In the genomic region with DNA sequence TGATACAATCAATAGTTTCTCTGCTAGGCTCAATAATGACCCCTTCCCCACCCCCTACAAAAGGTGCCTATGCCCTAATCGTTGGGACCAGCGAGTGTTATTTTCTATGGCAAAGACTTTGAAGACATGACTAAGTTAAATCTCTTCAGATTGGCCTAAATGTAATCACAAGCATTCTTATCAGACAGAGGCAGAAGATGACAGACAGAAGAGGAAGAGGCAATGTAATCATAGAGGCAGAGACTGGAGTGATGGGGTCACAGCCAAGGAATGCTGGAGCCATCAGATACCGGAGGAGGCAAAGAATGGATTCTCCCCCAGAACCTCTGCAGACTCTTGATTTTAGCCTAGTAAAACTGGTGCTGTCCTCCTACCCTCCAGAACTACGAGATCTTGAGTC, we compare ENCODE assay signal across 3 cellular contexts.
TF ChIP-seq lines count a peak whose summit lies in the region.

No MANE protein-coding gene starts in this region.

TF ChIP-seq in A549, 52 proteins besides CTCF, POLR2A, EP300 and RAD21 (continued from another document):
- TF ChIP-seq E2F6 (IDR thresholded peaks at IDR 0.05; ENCODE audit: borderline replicate concordance, low read depth): no peak
- TF ChIP-seq HEYL (CRISPR knock-in tag; IDR thresholded peaks at IDR 0.05): no peak
- TF ChIP-seq NPAS2 (CRISPR knock-in tag; IDR thresholded peaks at IDR 0.05; ENCODE audit: borderline replicate concordance): no peak
- TF ChIP-seq TFCP2L1 (CRISPR knock-in tag; IDR thresholded peaks at IDR 0.05): no peak
- TF ChIP-seq RNF2 (IDR thresholded peaks at IDR 0.05; ENCODE audit: borderline replicate concordance, low read depth): no peak

TF ChIP-seq in K562, 482 proteins besides CTCF, POLR2A, EP300 and RAD21 (continued from another document):
- no peak for TF ChIP-seq TFAP4 (CRISPR knock-in tag; IDR thresholded peaks at IDR 0.05; ENCODE audit: borderline replicate concordance)
- TF ChIP-seq ZFP36 (IDR thresholded peaks at IDR 0.05; ENCODE audit: low read depth, low read length, partially characterized antibody): no peak
- TF ChIP-seq THRA (IDR thresholded peaks at IDR 0.05): no peak
- TF ChIP-seq MTA3 (IDR thresholded peaks at IDR 0.05; ENCODE audit: borderline replicate concordance): no peak
- no peak for TF ChIP-seq EGR1 (conservative IDR thresholded peaks at IDR 0.05)
- no peak for TF ChIP-seq ZNF41 (CRISPR knock-in tag; conservative IDR thresholded peaks at IDR 0.05)
- TF ChIP-seq, protein P1, sequence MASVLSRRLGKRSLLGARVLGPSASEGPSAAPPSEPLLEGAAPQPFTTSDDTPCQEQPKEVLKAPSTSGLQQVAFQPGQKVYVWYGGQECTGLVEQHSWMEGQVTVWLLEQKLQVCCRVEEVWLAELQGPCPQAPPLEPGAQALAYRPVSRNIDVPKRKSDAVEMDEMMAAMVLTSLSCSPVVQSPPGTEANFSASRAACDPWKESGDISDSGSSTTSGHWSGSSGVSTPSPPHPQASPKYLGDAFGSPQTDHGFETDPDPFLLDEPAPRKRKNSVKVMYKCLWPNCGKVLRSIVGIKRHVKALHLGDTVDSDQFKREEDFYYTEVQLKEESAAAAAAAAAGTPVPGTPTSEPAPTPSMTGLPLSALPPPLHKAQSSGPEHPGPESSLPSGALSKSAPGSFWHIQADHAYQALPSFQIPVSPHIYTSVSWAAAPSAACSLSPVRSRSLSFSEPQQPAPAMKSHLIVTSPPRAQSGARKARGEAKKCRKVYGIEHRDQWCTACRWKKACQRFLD (CRISPR knock-in tag; IDR thresholded peaks at IDR 0.05): no peak
- TF ChIP-seq ZNF77 (CRISPR knock-in tag; IDR thresholded peaks at IDR 0.05): no peak
- TF ChIP-seq MTA1 (IDR thresholded peaks at IDR 0.05; ENCODE audit: borderline replicate concordance): no peak
- TF ChIP-seq FOXA1 (IDR thresholded peaks at IDR 0.05; ENCODE audit: borderline replicate concordance): no peak
- no peak for TF ChIP-seq MTA2 (IDR thresholded peaks at IDR 0.05; ENCODE audit: low read depth)

TF ChIP-seq in WTC11, 78 proteins besides CTCF, POLR2A, EP300 and RAD21 (continued from another document):
- TF ChIP-seq, protein P2, sequence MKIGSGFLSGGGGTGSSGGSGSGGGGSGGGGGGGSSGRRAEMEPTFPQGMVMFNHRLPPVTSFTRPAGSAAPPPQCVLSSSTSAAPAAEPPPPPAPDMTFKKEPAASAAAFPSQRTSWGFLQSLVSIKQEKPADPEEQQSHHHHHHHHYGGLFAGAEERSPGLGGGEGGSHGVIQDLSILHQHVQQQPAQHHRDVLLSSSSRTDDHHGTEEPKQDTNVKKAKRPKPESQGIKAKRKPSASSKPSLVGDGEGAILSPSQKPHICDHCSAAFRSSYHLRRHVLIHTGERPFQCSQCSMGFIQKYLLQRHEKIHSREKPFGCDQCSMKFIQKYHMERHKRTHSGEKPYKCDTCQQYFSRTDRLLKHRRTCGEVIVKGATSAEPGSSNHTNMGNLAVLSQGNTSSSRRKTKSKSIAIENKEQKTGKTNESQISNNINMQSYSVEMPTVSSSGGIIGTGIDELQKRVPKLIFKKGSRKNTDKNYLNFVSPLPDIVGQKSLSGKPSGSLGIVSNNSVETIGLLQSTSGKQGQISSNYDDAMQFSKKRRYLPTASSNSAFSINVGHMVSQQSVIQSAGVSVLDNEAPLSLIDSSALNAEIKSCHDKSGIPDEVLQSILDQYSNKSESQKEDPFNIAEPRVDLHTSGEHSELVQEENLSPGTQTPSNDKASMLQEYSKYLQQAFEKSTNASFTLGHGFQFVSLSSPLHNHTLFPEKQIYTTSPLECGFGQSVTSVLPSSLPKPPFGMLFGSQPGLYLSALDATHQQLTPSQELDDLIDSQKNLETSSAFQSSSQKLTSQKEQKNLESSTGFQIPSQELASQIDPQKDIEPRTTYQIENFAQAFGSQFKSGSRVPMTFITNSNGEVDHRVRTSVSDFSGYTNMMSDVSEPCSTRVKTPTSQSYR (CRISPR knock-in tag; IDR thresholded peaks at IDR 0.05): no peak
- TF ChIP-seq NFATC4 (CRISPR knock-in tag; IDR thresholded peaks at IDR 0.05) (no peak), ATF2 (CRISPR knock-in tag; IDR thresholded peaks at IDR 0.05; ENCODE audit: borderline replicate concordance, low read depth) (no peak), ZNF263 (CRISPR knock-in tag; IDR thresholded peaks at IDR 0.05; ENCODE audit: low read depth) (no peak), NFE2L1 (CRISPR knock-in tag; IDR thresholded peaks at IDR 0.05) (no peak), SMAD4 (CRISPR knock-in tag; IDR thresholded peaks at IDR 0.05) (no peak), ZBTB43 (CRISPR knock-in tag; IDR thresholded peaks at IDR 0.05) (no peak), ZSCAN18 (CRISPR knock-in tag; IDR thresholded peaks at IDR 0.05) (no peak), MYBL2 (CRISPR knock-in tag; IDR thresholded peaks at IDR 0.05) (no peak), ZNF232 (CRISPR knock-in tag; IDR thresholded peaks at IDR 0.05) (no peak), GABPB1 (CRISPR knock-in tag; IDR thresholded peaks at IDR 0.05) (no peak), CREB1 (CRISPR knock-in tag; IDR thresholded peaks at IDR 0.05) (no peak), SOX15 (CRISPR knock-in tag; IDR thresholded peaks at IDR 0.05) (no peak), FOXJ3 (CRISPR knock-in tag; IDR thresholded peaks at IDR 0.05; ENCODE audit: borderline replicate concordance) (no peak), PRRX2 (CRISPR knock-in tag; IDR thresholded peaks at IDR 0.05) (no peak)
- TF ChIP-seq, protein P3, sequence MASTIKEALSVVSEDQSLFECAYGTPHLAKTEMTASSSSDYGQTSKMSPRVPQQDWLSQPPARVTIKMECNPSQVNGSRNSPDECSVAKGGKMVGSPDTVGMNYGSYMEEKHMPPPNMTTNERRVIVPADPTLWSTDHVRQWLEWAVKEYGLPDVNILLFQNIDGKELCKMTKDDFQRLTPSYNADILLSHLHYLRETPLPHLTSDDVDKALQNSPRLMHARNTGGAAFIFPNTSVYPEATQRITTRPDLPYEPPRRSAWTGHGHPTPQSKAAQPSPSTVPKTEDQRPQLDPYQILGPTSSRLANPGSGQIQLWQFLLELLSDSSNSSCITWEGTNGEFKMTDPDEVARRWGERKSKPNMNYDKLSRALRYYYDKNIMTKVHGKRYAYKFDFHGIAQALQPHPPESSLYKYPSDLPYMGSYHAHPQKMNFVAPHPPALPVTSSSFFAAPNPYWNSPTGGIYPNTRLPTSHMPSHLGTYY (CRISPR knock-in tag; IDR thresholded peaks at IDR 0.05): no peak
- TF ChIP-seq, protein P4, sequence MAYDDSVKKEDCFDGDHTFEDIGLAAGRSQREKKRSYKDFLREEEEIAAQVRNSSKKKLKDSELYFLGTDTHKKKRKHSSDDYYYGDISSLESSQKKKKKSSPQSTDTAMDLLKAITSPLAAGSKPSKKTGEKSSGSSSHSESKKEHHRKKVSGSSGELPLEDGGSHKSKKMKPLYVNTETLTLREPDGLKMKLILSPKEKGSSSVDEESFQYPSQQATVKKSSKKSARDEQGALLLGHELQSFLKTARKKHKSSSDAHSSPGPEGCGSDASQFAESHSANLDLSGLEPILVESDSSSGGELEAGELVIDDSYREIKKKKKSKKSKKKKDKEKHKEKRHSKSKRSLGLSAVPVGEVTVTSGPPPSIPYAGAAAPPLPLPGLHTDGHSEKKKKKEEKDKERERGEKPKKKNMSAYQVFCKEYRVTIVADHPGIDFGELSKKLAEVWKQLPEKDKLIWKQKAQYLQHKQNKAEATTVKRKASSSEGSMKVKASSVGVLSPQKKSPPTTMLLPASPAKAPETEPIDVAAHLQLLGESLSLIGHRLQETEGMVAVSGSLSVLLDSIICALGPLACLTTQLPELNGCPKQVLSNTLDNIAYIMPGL (CRISPR knock-in tag; IDR thresholded peaks at IDR 0.05): no peak
- TF ChIP-seq, protein P5, sequence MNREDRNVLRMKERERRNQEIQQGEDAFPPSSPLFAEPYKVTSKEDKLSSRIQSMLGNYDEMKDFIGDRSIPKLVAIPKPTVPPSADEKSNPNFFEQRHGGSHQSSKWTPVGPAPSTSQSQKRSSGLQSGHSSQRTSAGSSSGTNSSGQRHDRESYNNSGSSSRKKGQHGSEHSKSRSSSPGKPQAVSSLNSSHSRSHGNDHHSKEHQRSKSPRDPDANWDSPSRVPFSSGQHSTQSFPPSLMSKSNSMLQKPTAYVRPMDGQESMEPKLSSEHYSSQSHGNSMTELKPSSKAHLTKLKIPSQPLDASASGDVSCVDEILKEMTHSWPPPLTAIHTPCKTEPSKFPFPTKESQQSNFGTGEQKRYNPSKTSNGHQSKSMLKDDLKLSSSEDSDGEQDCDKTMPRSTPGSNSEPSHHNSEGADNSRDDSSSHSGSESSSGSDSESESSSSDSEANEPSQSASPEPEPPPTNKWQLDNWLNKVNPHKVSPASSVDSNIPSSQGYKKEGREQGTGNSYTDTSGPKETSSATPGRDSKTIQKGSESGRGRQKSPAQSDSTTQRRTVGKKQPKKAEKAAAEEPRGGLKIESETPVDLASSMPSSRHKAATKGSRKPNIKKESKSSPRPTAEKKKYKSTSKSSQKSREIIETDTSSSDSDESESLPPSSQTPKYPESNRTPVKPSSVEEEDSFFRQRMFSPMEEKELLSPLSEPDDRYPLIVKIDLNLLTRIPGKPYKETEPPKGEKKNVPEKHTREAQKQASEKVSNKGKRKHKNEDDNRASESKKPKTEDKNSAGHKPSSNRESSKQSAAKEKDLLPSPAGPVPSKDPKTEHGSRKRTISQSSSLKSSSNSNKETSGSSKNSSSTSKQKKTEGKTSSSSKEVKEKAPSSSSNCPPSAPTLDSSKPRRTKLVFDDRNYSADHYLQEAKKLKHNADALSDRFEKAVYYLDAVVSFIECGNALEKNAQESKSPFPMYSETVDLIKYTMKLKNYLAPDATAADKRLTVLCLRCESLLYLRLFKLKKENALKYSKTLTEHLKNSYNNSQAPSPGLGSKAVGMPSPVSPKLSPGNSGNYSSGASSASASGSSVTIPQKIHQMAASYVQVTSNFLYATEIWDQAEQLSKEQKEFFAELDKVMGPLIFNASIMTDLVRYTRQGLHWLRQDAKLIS (CRISPR knock-in tag; IDR thresholded peaks at IDR 0.05; ENCODE audit: borderline replicate concordance): no peak
